Comparison of ENCODE assay signal across 12 cellular contexts in genomic region chr7:44630791-44631457, GRCh38. TPM values are rescaled to one million over a fixed set of nuclear protein-coding genes. Genes with fewer than 3 reads are reported as not detected.
A peak's percentile ranks its signal among the peaks of the same experiment; 100 is the strongest.
DNase-seq lines count a peak whose midpoint lies in the region; ATAC-seq lines count a peak whose summit lies in the region.
"Had no signal": no experiment of that assay in that cellular context is flagged by ENCODE, and none has a peak within 500 bp of the region (broad histone marks: within the 10 kb centered on the region; RNA-seq: fewer than 3 reads in every experiment).

No MANE protein-coding gene starts in this region.

- peaks cover 56% of the 10 kb centered on the region for H3K4me1 Mint-ChIP-seq in activated naive CD8-positive, alpha-beta T cell treated with anti-CD3 and anti-CD28 coated beads, Interleukin-2, amount 10 ng/mL, durations not matched to agents 7 days and 5 days
- peaks cover 43 to 67% (median 60%) of the 10 kb centered on the region in 3 donors for H3K4me1 Mint-ChIP-seq in naive B cell

- peak overlapping the region; percentile 82 for H3K27ac Mint-ChIP-seq in activated naive CD8-positive, alpha-beta T cell treated with anti-CD3 and anti-CD28 coated beads, Interleukin-2, amount 10 ng/mL, durations not matched to agents 7 days and 5 days
- H3K27ac Mint-ChIP-seq in naive B cell: peak overlapping the region in 4 of 6 donors; percentile 75 to 99 (median 84)

- POLR2A ChIA-PET in activated naive CD8-positive, alpha-beta T cell treated with anti-CD3 and anti-CD28 coated beads, Interleukin-2, amount 10 ng/mL, durations not matched to agents 7 days and 5 days (lab: Charles Lee): interaction anchor here (1.0 to 3.0 kb wide), 4 partner anchors 24 to 79 kb away, joined by 3 to 16 read pairs (median 6); partner anchors contain the start of genes DDX56, OGDH and TMED4

- peaks cover 22% of the 10 kb centered on the region for H3K36me3 Mint-ChIP-seq in activated naive CD8-positive, alpha-beta T cell treated with anti-CD3 and anti-CD28 coated beads, Interleukin-2, amount 10 ng/mL, durations not matched to agents 7 days and 5 days
- peaks cover 0 to 3% of the 10 kb centered on the region in 2 donors for H3K36me3 Mint-ChIP-seq in naive B cell

- peak overlapping the region; percentile 53 for H3K4me3 Mint-ChIP-seq in activated naive CD8-positive, alpha-beta T cell treated with anti-CD3 and anti-CD28 coated beads, Interleukin-2, amount 10 ng/mL, durations not matched to agents 7 days and 5 days
- peak overlapping the region in 3 of 8 donors; percentile 60 to 69 (median 69) for H3K4me3 Mint-ChIP-seq in naive B cell

- H3K4me1 ChIP-seq in BLaER1 treated with 17β-estradiol and CSF1 and Interleukin-3, amounts not matched to agents 10 nM and 100 nM: peaks cover 15 to 100% (median 70%) of the 10 kb centered on the region in 10 experiments; a peak in 19 of 20 replicates
- peaks cover 15% of the 10 kb centered on the region for H3K4me1 ChIP-seq in HUES6 (ENCODE audit: control insufficient read depth, insufficient read depth, low read length)

- ATAC-seq in activated naive CD8-positive, alpha-beta T cell treated with anti-CD3 and anti-CD28 coated beads, Interleukin-2, amount 10 ng/mL, durations not matched to agents 7 days and 5 days (ENCODE audit: low read depth): peak; percentile 10
- ATAC-seq in naive B cell (ENCODE audit: low read depth in 2 of 2) (no peak), HG03159 (IDR thresholded peaks at IDR 0.05; ENCODE audit: unreplicated experiment) (no peak)

- peaks cover 30 to 76% (median 51%) of the 10 kb centered on the region in 11 experiments for H3K36me3 ChIP-seq in BLaER1 treated with 17β-estradiol and CSF1 and Interleukin-3, amounts not matched to agents 10 nM and 100 nM
- H3K36me3 ChIP-seq in HUES6 (ENCODE audit: control insufficient read depth, insufficient read depth, low read length): peaks cover 28% of the 10 kb centered on the region
- H3K36me3 ChIP-seq: ovary had no signal

- peak overlapping the region in 3 of 10 experiments; percentile 8 to 9 (median 8); a peak in 3 of 20 replicates for H3K4me3 ChIP-seq in BLaER1 treated with 17β-estradiol and CSF1 and Interleukin-3, amounts not matched to agents 10 nM and 100 nM
- no peak overlapping the region for H3K4me3 ChIP-seq in HUES6 (ENCODE audit: low read depth, low read length)
- H3K4me3 ChIP-seq: BLaER1, ovary, vagina had no signal

- H3K9me3 ChIP-seq in BLaER1 treated with 17β-estradiol and CSF1 and Interleukin-3, amounts not matched to agents 10 nM and 100 nM (replicated peaks in 1 of 11): no peaks in the 10 kb centered on the region
- H3K9me3 ChIP-seq in HUES6 (ENCODE audit: control insufficient read depth, insufficient read depth, low read depth, low read length): no peaks in the 10 kb centered on the region
- H3K9me3 ChIP-seq: BLaER1, ovary, vagina had no signal

- H3K9ac ChIP-seq in BLaER1 treated with 17β-estradiol and CSF1 and Interleukin-3, amounts not matched to agents 10 nM and 100 nM: peak overlapping the region in 10 of 11 experiments; percentile 23 to 77 (median 70); a peak in 16 of 22 replicates
- H3K9ac ChIP-seq in HUES6 (ENCODE audit: low read length): peak overlapping the region; percentile 9
- H3K9ac ChIP-seq: BLaER1 had no signal

- H3K4me2 ChIP-seq in BLaER1 treated with 17β-estradiol and CSF1 and Interleukin-3, amounts not matched to agents 10 nM and 100 nM: peak overlapping the region; percentile 23 to 97 (median 67)
- H3K4me2 ChIP-seq: BLaER1 had no signal

- H3K9me3 Mint-ChIP-seq in activated naive CD8-positive, alpha-beta T cell treated with anti-CD3 and anti-CD28 coated beads, Interleukin-2, amount 10 ng/mL, durations not matched to agents 7 days and 5 days: no peaks in the 10 kb centered on the region
- no peaks in the 10 kb centered on the region for H3K9me3 Mint-ChIP-seq in naive B cell

- peaks cover 0 to 23% (median 0%) of the 10 kb centered on the region in 11 experiments; a peak in 3 of 22 replicates for H4K20me1 ChIP-seq in BLaER1 treated with 17β-estradiol and CSF1 and Interleukin-3, amounts not matched to agents 10 nM and 100 nM

- H3K27ac ChIP-seq in BLaER1 treated with 17β-estradiol and CSF1 and Interleukin-3, amounts not matched to agents 10 nM and 100 nM: peak overlapping the region; percentile 68 to 97 (median 84)
- no peak overlapping the region for H3K27ac ChIP-seq in HUES6 (ENCODE audit: low read depth, low read length)
- H3K27ac ChIP-seq: BLaER1, ovary, vagina had no signal

- no peaks in the 10 kb centered on the region for H3K27me3 Mint-ChIP-seq in activated naive CD8-positive, alpha-beta T cell treated with anti-CD3 and anti-CD28 coated beads, Interleukin-2, amount 10 ng/mL, durations not matched to agents 7 days and 5 days
- H3K27me3 Mint-ChIP-seq in naive B cell: no peaks in the 10 kb centered on the region

- DNase-seq in activated naive CD8-positive, alpha-beta T cell treated with anti-CD3 and anti-CD28 coated beads, Interleukin-2, amount 10 ng/mL, durations not matched to agents 7 days and 5 days: no peak
- DNase-seq in naive B cell: no peak
- no peak for DNase-seq in mesenteric fat pad (ENCODE audit: low spot score)
- no peak for DNase-seq in activated CD4-positive, CD25-positive, alpha-beta regulatory T cell treated with anti-CD3 and anti-CD28 coated beads, Interleukin-2, amount 50 U/mL, for 72 hours
- DNase-seq in Ammon's horn (ENCODE audit: low spot score): no peak
- DNase-seq: NCI-H2029, ovary had no signal

- no peaks in the 10 kb centered on the region for H3K27me3 ChIP-seq in BLaER1 treated with 17β-estradiol and CSF1 and Interleukin-3, amounts not matched to agents 10 nM and 100 nM
- H3K27me3 ChIP-seq in HUES6 (ENCODE audit: control insufficient read depth, insufficient read depth, low read length): no peaks in the 10 kb centered on the region
- H3K27me3 ChIP-seq: BLaER1, ovary, vagina had no signal

RNA-seq across cellular contexts. Expression of gene OGDH, which starts 24.5 kb away (rescaled TPM):
- total RNA-seq in activated naive CD8-positive, alpha-beta T cell treated with anti-CD3 and anti-CD28 coated beads, Interleukin-2, amount 10 ng/mL, durations not matched to agents 7 days and 5 days: 100 to 1,000 TPM in 1 of 2 experiments, 10 to 100 TPM in 1; 99.6 to 103 TPM
- 10 to 100 TPM in 5 of 6 donors, 1 to 10 TPM in 1; 9.5 to 21.6 (median 20.1) TPM for polyA plus RNA-seq in naive B cell (ENCODE audit: low read depth in 6 of 6)
- total RNA-seq in mesenteric fat pad: 102 TPM

RNA-seq across cellular contexts. Expression of gene TMED4, which starts 48.9 kb away (rescaled TPM):
- total RNA-seq in activated naive CD8-positive, alpha-beta T cell treated with anti-CD3 and anti-CD28 coated beads, Interleukin-2, amount 10 ng/mL, durations not matched to agents 7 days and 5 days: 10 to 100 TPM; 91.4 to 94.3 TPM
- 10 to 100 TPM; 54.8 to 82.0 (median 67.3) TPM for polyA plus RNA-seq in naive B cell (ENCODE audit: low read depth in 6 of 6)
- total RNA-seq in mesenteric fat pad: 56.3 TPM

RNA-seq across cellular contexts. Expression of gene DDX56, which starts 57.2 kb away (rescaled TPM):
- total RNA-seq in activated naive CD8-positive, alpha-beta T cell treated with anti-CD3 and anti-CD28 coated beads, Interleukin-2, amount 10 ng/mL, durations not matched to agents 7 days and 5 days: 100 to 1,000 TPM in 1 of 2 experiments, 10 to 100 TPM in 1; 94.1 to 102 TPM
- polyA plus RNA-seq in naive B cell (ENCODE audit: low read depth in 6 of 6): 10 to 100 TPM; 26.9 to 50.8 (median 34.4) TPM
- 64.1 TPM for total RNA-seq in mesenteric fat pad
